25 cellular contexts compared by ENCODE assay signal in genomic region chr14:79836577-79836976, GRCh38.
"Had no signal": no experiment of that assay in that cellular context is flagged by ENCODE, and none has a peak within 500 bp of the region (broad histone marks: within the 10 kb centered on the region; RNA-seq: fewer than 3 reads in every experiment).

No MANE protein-coding gene starts in this region.

- H3K36me3 ChIP-seq: esophagus muscularis mucosa, neutrophil, ovary, tibial nerve had no signal

- H3K4me3 ChIP-seq: body of pancreas, esophagus muscularis mucosa, ovary, tibial nerve had no signal

- H3K9me3 ChIP-seq: body of pancreas, esophagus muscularis mucosa, neutrophil, ovary, tibial nerve had no signal

- ATAC-seq: activated naive CD4-positive, alpha-beta T cell treated with anti-CD3 and anti-CD28 coated beads, Interleukin-2, amount 50 U/mL, for 72 hours; activated T-cell treated with anti-CD3 and anti-CD28 coated beads, Interleukin-2, amount 50 U/mL, for 4 hours; body of pancreas; left colon; sciatic nerve had no signal

- H3K27me3 ChIP-seq: body of pancreas, esophagus muscularis mucosa, neutrophil, ovary, tibial nerve had no signal

- DNase-seq: activated CD4-positive, alpha-beta memory T cell treated with anti-CD3 and anti-CD28 coated beads, Interleukin-2, amount 10 ng/mL, durations not matched to agents 7 days and 5 days; activated CD4-positive, alpha-beta T cell treated with anti-CD3 and anti-CD28 coated beads, Interleukin-2, amount 10 ng/mL, durations not matched to agents 7 days and 5 days; activated CD4-positive, CD25-positive, alpha-beta regulatory T cell treated with anti-CD3 and anti-CD28 coated beads, Interleukin-2, amount 50 U/mL, for 72 hours; activated T-cell treated with anti-CD3 and anti-CD28 coated beads, Interleukin-2, amount 50 U/mL, for 4 hours; body of pancreas; central memory CD4-positive, alpha-beta T cell; dermis blood vessel endothelial cell; effector CD4-positive, alpha-beta T cell; head of caudate nucleus; hippocampal formation; kidney; left colon; naive B cell; nephron progenitor cell; ovary; retina; stimulated activated CD4-positive, alpha-beta T cell treated with anti-CD3 and anti-CD28 coated beads, Interleukin-15, amount 100 ng/mL, for 24 hours; stimulated activated CD4-positive, alpha-beta T cell treated with anti-CD3 and anti-CD28 coated beads, Interleukin-2, amount 100 ng/mL, for 24 hours; stimulated activated naive CD4-positive, alpha-beta T cell; T-helper 9 cell had no signal

- H3K27ac ChIP-seq: body of pancreas, esophagus muscularis mucosa, neutrophil, ovary, tibial nerve had no signal
